Comparison of ENCODE assay signal across 13 cellular contexts in genomic region chr4:81600511-81601269, GRCh38.
DNase-seq lines count a peak whose midpoint lies in the region; ATAC-seq and TF ChIP-seq lines count a peak whose summit lies in the region.
"Had no signal": no experiment of that assay in that cellular context is flagged by ENCODE, and none has a peak within 500 bp of the region (broad histone marks: within the 10 kb centered on the region; RNA-seq: fewer than 3 reads in every experiment).

No MANE protein-coding gene starts in this region.

- no peaks in the 10 kb centered on the region for H3K27me3 ChIP-seq in right atrium auricular region
- H3K27me3 ChIP-seq: BLaER1, brain microvascular endothelial cell, upper lobe of left lung had no signal

- H3K4me1 Mint-ChIP-seq in nephron progenitor cell (peaks cover 64% of the 10 kb centered on the region), type B pancreatic cell (ENCODE audit: unreplicated experiment) (peaks cover 33% of the 10 kb centered on the region)

- DNase-seq in coronary artery (ENCODE audit: low spot score) (no peak), right atrium auricular region (ENCODE audit: low spot score) (peak; percentile 67), nephron progenitor cell (peak; percentile 43), type B pancreatic cell (ENCODE audit: extremely low spot score, unreplicated experiment) (no peak), foreskin fibroblast (no peak)
- DNase-seq in stimulated activated naive CD4-positive, alpha-beta T cell treated with Interleukin-2 at 50 U/mL for 16 hours (lab: John Stamatoyannopoulos, UW), result no peak
- DNase-seq: nucleus accumbens; SK-N-SH; stimulated activated CD8-positive, alpha-beta memory T cell treated with anti-CD3 and anti-CD28 coated beads, Interleukin-4, amount 100 ng/mL, for 48 hours had no signal

- no peak for TF ChIP-seq CTCF in coronary artery (IDR thresholded peaks at IDR 0.05)
- TF ChIP-seq CTCF in right atrium auricular region (IDR thresholded peaks at IDR 0.05), result no peak
- no peak for TF ChIP-seq CTCF in nephron progenitor cell (IDR thresholded peaks at IDR 0.05)
- TF ChIP-seq CTCF in type B pancreatic cell (conservative IDR thresholded peaks at IDR 0.05), result no peak
- TF ChIP-seq CTCF in foreskin fibroblast (IDR thresholded peaks at IDR 0.05; ENCODE audit: low read depth, low read length), result no peak

- H3K36me3 Mint-ChIP-seq in nephron progenitor cell (ENCODE audit: low read depth) (no peaks in the 10 kb centered on the region), type B pancreatic cell (no peaks in the 10 kb centered on the region)

- peaks cover 0 to 31% of the 10 kb centered on the region in 2 donors for H3K4me1 ChIP-seq in right atrium auricular region
- H3K4me1 ChIP-seq: BLaER1 had no signal

- peaks cover 26% of the 10 kb centered on the region for H3K9me3 Mint-ChIP-seq in nephron progenitor cell
- H3K9me3 Mint-ChIP-seq in type B pancreatic cell, result no peaks in the 10 kb centered on the region

- no peaks in the 10 kb centered on the region for H3K36me3 ChIP-seq in right atrium auricular region
- H3K36me3 ChIP-seq: BLaER1, brain microvascular endothelial cell, upper lobe of left lung had no signal

- H3K4me3 Mint-ChIP-seq in nephron progenitor cell, result peak overlapping the region; percentile 32
- H3K4me3 Mint-ChIP-seq in type B pancreatic cell, result peak overlapping the region; percentile 75

- peaks cover 4% of the 10 kb centered on the region for H3K27me3 Mint-ChIP-seq in nephron progenitor cell (ENCODE audit: low read depth, poor library complexity)
- H3K27me3 Mint-ChIP-seq in type B pancreatic cell, result peaks cover 10% of the 10 kb centered on the region

- H3K27ac Mint-ChIP-seq in nephron progenitor cell (peak overlapping the region; percentile 95), type B pancreatic cell (peak overlapping the region; percentile 70)

- H3K9me3 ChIP-seq in right atrium auricular region, result peaks cover 0 to 7% of the 10 kb centered on the region in 2 donors
- H3K9me3 ChIP-seq: SK-N-SH, upper lobe of left lung had no signal

- H3K27ac ChIP-seq in coronary artery (peak overlapping the region in 1 of 2 donors; percentile 47), right atrium auricular region (peak overlapping the region; percentile 34 to 44)
- H3K27ac ChIP-seq: BLaER1, brain microvascular endothelial cell had no signal

- ATAC-seq in HG03097 (IDR thresholded peaks at IDR 0.05; ENCODE audit: low FRiP score, unreplicated experiment), result no peak

- H3K4me3 ChIP-seq in coronary artery (peak overlapping the region; percentile 19), right atrium auricular region (no peak overlapping the region), foreskin fibroblast (ENCODE audit: low read depth in 1 of 2, low read length in 2 of 2) (no peak overlapping the region)
- H3K4me3 ChIP-seq: BLaER1, upper lobe of left lung had no signal

Comparison
In these comparisons a context has a peak if more than half of its experiments do, and no peak if none do; other contexts are left out.
1. DNase-seq: peak in right atrium auricular region (single experiment) and nephron progenitor cell (single experiment); none in coronary artery (single experiment), type B pancreatic cell (single experiment), stimulated activated naive CD4-positive, alpha-beta T cell treated with Interleukin-2 at 50 U/mL for 16 hours (single experiment) and foreskin fibroblast (0 of 2).